1 cellular context compared by ENCODE assay signal in the genomic region with DNA sequence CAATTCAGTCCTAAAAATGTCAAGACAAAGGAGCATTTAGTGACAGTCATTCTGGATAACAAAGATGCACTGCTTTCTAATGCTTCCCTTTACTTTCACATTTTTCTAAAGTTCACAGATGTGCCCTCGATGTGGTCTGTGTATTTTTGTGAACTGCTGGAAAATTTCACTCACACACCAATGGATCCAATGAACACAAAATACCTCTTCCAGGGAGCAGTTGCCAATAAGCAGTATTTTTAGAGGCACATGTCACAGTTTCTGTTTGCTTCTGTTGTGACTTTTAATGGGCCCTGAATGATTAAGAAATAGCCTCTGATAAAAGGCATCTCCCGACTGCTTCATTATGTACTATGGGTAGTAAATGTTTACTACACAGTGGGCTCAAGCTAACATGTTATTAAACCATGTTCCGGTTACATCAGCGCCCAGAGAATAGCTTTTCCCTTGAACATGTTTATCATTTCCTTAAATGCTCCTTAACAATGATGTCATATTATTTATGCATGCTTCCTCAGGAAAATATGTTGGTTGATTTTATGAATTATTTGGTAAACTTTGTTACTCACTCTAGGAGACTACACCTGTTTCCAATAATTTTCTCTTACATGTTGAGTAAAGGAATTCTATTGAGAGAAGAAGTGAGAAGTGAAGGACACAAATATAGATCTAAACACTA.
TF ChIP-seq lines count a peak whose summit lies in the region.

No MANE protein-coding gene starts in this region.

TF ChIP-seq in GM23338, 12 proteins besides CTCF, POLR2A, EP300 and RAD21:
- TF ChIP-seq, protein P1, sequence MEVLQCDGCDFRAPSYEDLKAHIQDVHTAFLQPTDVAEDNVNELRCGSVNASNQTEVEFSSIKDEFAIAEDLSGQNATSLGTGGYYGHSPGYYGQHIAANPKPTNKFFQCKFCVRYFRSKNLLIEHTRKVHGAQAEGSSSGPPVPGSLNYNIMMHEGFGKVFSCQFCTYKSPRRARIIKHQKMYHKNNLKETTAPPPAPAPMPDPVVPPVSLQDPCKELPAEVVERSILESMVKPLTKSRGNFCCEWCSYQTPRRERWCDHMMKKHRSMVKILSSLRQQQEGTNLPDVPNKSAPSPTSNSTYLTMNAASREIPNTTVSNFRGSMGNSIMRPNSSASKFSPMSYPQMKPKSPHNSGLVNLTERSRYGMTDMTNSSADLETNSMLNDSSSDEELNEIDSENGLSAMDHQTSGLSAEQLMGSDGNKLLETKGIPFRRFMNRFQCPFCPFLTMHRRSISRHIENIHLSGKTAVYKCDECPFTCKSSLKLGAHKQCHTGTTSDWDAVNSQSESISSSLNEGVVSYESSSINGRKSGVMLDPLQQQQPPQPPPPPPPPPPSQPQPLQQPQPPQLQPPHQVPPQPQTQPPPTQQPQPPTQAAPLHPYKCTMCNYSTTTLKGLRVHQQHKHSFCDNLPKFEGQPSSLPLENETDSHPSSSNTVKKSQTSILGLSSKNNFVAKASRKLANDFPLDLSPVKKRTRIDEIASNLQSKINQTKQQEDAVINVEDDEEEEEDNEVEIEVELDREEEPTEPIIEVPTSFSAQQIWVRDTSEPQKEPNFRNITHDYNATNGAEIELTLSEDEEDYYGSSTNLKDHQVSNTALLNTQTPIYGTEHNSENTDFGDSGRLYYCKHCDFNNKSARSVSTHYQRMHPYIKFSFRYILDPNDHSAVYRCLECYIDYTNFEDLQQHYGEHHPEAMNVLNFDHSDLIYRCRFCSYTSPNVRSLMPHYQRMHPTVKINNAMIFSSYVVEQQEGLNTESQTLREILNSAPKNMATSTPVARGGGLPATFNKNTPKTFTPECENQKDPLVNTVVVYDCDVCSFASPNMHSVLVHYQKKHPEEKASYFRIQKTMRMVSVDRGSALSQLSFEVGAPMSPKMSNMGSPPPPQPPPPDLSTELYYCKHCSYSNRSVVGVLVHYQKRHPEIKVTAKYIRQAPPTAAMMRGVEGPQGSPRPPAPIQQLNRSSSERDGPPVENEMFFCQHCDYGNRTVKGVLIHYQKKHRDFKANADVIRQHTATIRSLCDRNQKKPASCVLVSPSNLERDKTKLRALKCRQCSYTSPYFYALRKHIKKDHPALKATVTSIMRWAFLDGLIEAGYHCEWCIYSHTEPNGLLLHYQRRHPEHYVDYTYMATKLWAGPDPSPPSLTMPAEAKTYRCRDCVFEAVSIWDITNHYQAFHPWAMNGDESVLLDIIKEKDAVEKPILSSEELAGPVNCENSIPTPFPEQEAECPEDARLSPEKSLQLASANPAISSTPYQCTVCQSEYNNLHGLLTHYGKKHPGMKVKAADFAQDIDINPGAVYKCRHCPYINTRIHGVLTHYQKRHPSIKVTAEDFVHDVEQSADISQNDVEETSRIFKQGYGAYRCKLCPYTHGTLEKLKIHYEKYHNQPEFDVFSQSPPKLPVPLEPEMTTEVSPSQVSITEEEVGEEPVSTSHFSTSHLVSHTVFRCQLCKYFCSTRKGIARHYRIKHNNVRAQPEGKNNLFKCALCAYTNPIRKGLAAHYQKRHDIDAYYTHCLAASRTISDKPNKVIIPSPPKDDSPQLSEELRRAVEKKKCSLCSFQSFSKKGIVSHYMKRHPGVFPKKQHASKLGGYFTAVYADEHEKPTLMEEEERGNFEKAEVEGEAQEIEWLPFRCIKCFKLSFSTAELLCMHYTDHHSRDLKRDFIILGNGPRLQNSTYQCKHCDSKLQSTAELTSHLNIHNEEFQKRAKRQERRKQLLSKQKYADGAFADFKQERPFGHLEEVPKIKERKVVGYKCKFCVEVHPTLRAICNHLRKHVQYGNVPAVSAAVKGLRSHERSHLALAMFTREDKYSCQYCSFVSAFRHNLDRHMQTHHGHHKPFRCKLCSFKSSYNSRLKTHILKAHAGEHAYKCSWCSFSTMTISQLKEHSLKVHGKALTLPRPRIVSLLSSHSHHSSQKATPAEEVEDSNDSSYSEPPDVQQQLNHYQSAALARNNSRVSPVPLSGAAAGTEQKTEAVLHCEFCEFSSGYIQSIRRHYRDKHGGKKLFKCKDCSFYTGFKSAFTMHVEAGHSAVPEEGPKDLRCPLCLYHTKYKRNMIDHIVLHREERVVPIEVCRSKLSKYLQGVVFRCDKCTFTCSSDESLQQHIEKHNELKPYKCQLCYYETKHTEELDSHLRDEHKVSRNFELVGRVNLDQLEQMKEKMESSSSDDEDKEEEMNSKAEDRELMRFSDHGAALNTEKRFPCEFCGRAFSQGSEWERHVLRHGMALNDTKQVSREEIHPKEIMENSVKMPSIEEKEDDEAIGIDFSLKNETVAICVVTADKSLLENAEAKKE (CRISPR knock-in tag; IDR thresholded peaks at IDR 0.05), result no peak
- no peak for TF ChIP-seq ZNF114 (CRISPR knock-in tag; IDR thresholded peaks at IDR 0.05)
- TF ChIP-seq, protein P2, sequence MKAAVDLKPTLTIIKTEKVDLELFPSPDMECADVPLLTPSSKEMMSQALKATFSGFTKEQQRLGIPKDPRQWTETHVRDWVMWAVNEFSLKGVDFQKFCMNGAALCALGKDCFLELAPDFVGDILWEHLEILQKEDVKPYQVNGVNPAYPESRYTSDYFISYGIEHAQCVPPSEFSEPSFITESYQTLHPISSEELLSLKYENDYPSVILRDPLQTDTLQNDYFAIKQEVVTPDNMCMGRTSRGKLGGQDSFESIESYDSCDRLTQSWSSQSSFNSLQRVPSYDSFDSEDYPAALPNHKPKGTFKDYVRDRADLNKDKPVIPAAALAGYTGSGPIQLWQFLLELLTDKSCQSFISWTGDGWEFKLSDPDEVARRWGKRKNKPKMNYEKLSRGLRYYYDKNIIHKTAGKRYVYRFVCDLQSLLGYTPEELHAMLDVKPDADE (IDR thresholded peaks at IDR 0.05), result no peak
- TF ChIP-seq POLR2AphosphoS5 (IDR thresholded peaks at IDR 0.05; ENCODE audit: low read depth), result no peak
- no peak for TF ChIP-seq EZH2 (IDR thresholded peaks at IDR 0.05; ENCODE audit: low read depth, unreplicated experiment)
- TF ChIP-seq JUNB (IDR thresholded peaks at IDR 0.05; ENCODE audit: unreplicated experiment), result no peak
- TF ChIP-seq CREB1 (CRISPR knock-in tag; IDR thresholded peaks at IDR 0.05; ENCODE audit: low read depth), result no peak
- no peak for TF ChIP-seq NANOG (IDR thresholded peaks at IDR 0.05; ENCODE audit: borderline replicate concordance)
- no peak for TF ChIP-seq EZH2phosphoT487 (IDR thresholded peaks at IDR 0.05; ENCODE audit: unreplicated experiment)
- TF ChIP-seq, protein P3, sequence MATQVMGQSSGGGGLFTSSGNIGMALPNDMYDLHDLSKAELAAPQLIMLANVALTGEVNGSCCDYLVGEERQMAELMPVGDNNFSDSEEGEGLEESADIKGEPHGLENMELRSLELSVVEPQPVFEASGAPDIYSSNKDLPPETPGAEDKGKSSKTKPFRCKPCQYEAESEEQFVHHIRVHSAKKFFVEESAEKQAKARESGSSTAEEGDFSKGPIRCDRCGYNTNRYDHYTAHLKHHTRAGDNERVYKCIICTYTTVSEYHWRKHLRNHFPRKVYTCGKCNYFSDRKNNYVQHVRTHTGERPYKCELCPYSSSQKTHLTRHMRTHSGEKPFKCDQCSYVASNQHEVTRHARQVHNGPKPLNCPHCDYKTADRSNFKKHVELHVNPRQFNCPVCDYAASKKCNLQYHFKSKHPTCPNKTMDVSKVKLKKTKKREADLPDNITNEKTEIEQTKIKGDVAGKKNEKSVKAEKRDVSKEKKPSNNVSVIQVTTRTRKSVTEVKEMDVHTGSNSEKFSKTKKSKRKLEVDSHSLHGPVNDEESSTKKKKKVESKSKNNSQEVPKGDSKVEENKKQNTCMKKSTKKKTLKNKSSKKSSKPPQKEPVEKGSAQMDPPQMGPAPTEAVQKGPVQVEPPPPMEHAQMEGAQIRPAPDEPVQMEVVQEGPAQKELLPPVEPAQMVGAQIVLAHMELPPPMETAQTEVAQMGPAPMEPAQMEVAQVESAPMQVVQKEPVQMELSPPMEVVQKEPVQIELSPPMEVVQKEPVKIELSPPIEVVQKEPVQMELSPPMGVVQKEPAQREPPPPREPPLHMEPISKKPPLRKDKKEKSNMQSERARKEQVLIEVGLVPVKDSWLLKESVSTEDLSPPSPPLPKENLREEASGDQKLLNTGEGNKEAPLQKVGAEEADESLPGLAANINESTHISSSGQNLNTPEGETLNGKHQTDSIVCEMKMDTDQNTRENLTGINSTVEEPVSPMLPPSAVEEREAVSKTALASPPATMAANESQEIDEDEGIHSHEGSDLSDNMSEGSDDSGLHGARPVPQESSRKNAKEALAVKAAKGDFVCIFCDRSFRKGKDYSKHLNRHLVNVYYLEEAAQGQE (IDR thresholded peaks at IDR 0.05; ENCODE audit: unreplicated experiment), result no peak
- TF ChIP-seq STAT1 (IDR thresholded peaks at IDR 0.05; ENCODE audit: unreplicated experiment), result no peak
- no peak for TF ChIP-seq ZNF331 (CRISPR knock-in tag; IDR thresholded peaks at IDR 0.05; ENCODE audit: low read depth)
